In genomic region chr2:131530626-131531344, GRCh38 we compare ENCODE assay signal across 11 cellular contexts. TPM values are rescaled to one million over a fixed set of nuclear protein-coding genes. Genes with fewer than 3 reads are reported as not detected.
DNase-seq lines count a peak whose midpoint lies in the region; ATAC-seq and TF ChIP-seq lines count a peak whose summit lies in the region.
"Not testable (repeated sequence)": the region's sequence is repeated elsewhere in the genome, so short reads cannot be mapped to it uniquely, and the experiment has no call there.
"Had no signal": no experiment of that assay in that cellular context is flagged by ENCODE, and none has a peak within 500 bp of the region (broad histone marks: within the 10 kb centered on the region; RNA-seq: fewer than 3 reads in every experiment).

No MANE protein-coding gene starts in this region.

- not testable (repeated sequence) for DNase-seq in GM10266 (ENCODE audit: extremely low spot score); OCI-LY7 (ENCODE audit: low spot score)
- DNase-seq in H7, result peak; percentile 7
- peak; percentile 47 for DNase-seq in activated CD8-positive, alpha-beta memory T cell treated with anti-CD3 and anti-CD28 coated beads for 24 hours
- peak; percentile 17 for DNase-seq in colonic mucosa
- DNase-seq in islet precursor cell, result peak; percentile 40
- peak; percentile 43 for DNase-seq in sciatic nerve (ENCODE audit: low spot score)

- not testable (repeated sequence) for H3K79me2 ChIP-seq in OCI-LY7 (ENCODE audit: insufficient read depth, low read depth, low read length)

- peak; percentile 18 for TF ChIP-seq CTCF in GM10266 (IDR thresholded peaks at IDR 0.05; ENCODE audit: control insufficient read depth, insufficient read depth, low read depth, missing control alignments)
- TF ChIP-seq CTCF in OCI-LY7 (conservative IDR thresholded peaks at IDR 0.05; ENCODE audit: low read length), result peak; percentile 29; the same call in 1 of the 2 replicates
- TF ChIP-seq CTCF in colonic mucosa (IDR thresholded peaks at IDR 0.05), result not testable (repeated sequence)

- H3K9me3 ChIP-seq in OCI-LY7 (ENCODE audit: low read length); colonic mucosa: not testable (repeated sequence)

- CTCF ChIA-PET in OCI-LY7 (lab: Charles Lee; ENCODE audit: unreplicated experiment), result not testable (repeated sequence)

- H3K4me3 ChIP-seq in H7 (ENCODE audit: insufficient read depth, low read depth, low read length); OCI-LY7 (ENCODE audit: low read depth, low read length, poor library complexity, severe bottlenecking); colonic mucosa: not testable (repeated sequence)

- not testable (repeated sequence) for H3K9ac ChIP-seq in colonic mucosa (ENCODE audit: low read depth in 2 of 2, low read length in 2 of 2)

- H4K20me1 ChIP-seq in OCI-LY7 (ENCODE audit: insufficient read depth, low read length), result not testable (repeated sequence)

- H3K27ac ChIP-seq in OCI-LY7 (ENCODE audit: low read depth, low read length, poor library complexity, severe bottlenecking); colonic mucosa: not testable (repeated sequence)

- BruUV-seq in OCI-LY7 (replicated peaks; lab: Mats Ljungman, UMichigan), result not testable (repeated sequence)

- not testable (repeated sequence) for H3K27me3 ChIP-seq in H7 (ENCODE audit: control insufficient read depth, insufficient read depth, low read length); colonic mucosa

- peaks cover 16% of the 10 kb centered on the region for H3K4me1 ChIP-seq in OCI-LY7 (ENCODE audit: insufficient read depth, low read length, poor library complexity, severe bottlenecking)
- H3K4me1 ChIP-seq in colonic mucosa, result not testable (repeated sequence)

- not testable (repeated sequence) for H3K36me3 ChIP-seq in H7 (replicated peaks; ENCODE audit: control insufficient read depth, insufficient read depth, low read length); OCI-LY7 (ENCODE audit: insufficient read depth, low read length); colonic mucosa

- not testable (repeated sequence) for H2AFZ ChIP-seq in OCI-LY7 (ENCODE audit: low read length)

- ATAC-seq in sciatic nerve, result not testable (repeated sequence)

- H3K4me2 ChIP-seq in OCI-LY7 (ENCODE audit: low read length), result not testable (repeated sequence)

- intact Hi-C loops in OCI-LY7 (cut with micrococcal nuclease; ENCODE audit: unreplicated experiment); colonic mucosa (cut with DNase I); sciatic nerve (cut with DNase I): not testable (repeated sequence)

- not testable (repeated sequence) for H3K9me2 ChIP-seq in OCI-LY7 (ENCODE audit: insufficient read depth, low read length)

- POLR2A ChIA-PET in OCI-LY7 (lab: Charles Lee), result not testable (repeated sequence)

RNA-seq across cellular contexts. Expression of gene CCDC74A, which starts 3.1 kb away (rescaled TPM):
- 12.5 and 20.7 TPM in 2 replicates for total RNA-seq in H7 (2014; rRNA removed; shearing (Covaris generic))
- 57.4 and 60.7 TPM in 2 replicates for total RNA-seq in OCI-LY7 (2014; rRNA removed; shearing (Covaris generic))
- total RNA-seq in OCI-LY7 (2022), result 27.1 and 40.2 TPM in 2 replicates
- 1 to 10 TPM; 2.0 to 4.1 TPM for total RNA-seq in colonic mucosa
- 12.8 TPM for total RNA-seq in sciatic nerve

RNA-seq across cellular contexts. Expression of gene MZT2A, which starts 38.6 kb away (rescaled TPM):
- total RNA-seq in H7 (2014; rRNA removed; shearing (Covaris generic)), result 156 and 163 TPM in 2 replicates
- 398 and 443 TPM in 2 replicates for total RNA-seq in OCI-LY7 (2014; rRNA removed; shearing (Covaris generic))
- total RNA-seq in OCI-LY7 (2022) (305 and 332 TPM in 2 replicates), colonic mucosa (100 to 1,000 TPM; 120 to 125 TPM), sciatic nerve (71.0 TPM)

RNA-seq across cellular contexts. Expression of gene TUBA3D, which starts 54.9 kb away (rescaled TPM):
- total RNA-seq in H7 (2014; rRNA removed; shearing (Covaris generic)), result 0.62 TPM in 1 of 2 replicates, not detected in the other
- not detected in 2 replicates for total RNA-seq in OCI-LY7 (2014; rRNA removed; shearing (Covaris generic))
- not detected in 2 replicates for total RNA-seq in OCI-LY7 (2022)
- not detected for total RNA-seq in colonic mucosa
- not detected for total RNA-seq in sciatic nerve
- total RNA-seq: CD8-positive, alpha-beta T cell; GM23248; NCI-H460; RPMI7951 had no signal
